9 cellular contexts compared by ENCODE assay signal in genomic region chr14:59632381-59632780, GRCh38. TPM values are rescaled to one million over a fixed set of nuclear protein-coding genes. Genes with fewer than 3 reads are reported as not detected.
DNase-seq lines count a peak whose midpoint lies in the region; ATAC-seq and TF ChIP-seq lines count a peak whose summit lies in the region.
"Had no signal": no experiment of that assay in that cellular context is flagged by ENCODE, and none has a peak within 500 bp of the region (broad histone marks: within the 10 kb centered on the region; RNA-seq: fewer than 3 reads in every experiment).

No MANE protein-coding gene starts in this region.

- H4K20me1 ChIP-seq in Loucy (ENCODE audit: insufficient read depth, low read length, poor library complexity, severe bottlenecking) = no peaks in the 10 kb centered on the region

- H3K4me1 ChIP-seq in Loucy (ENCODE audit: insufficient read depth, low read length, poor library complexity, severe bottlenecking) = no peaks in the 10 kb centered on the region

- no peaks in the 10 kb centered on the region for H3K9me2 ChIP-seq in Loucy (replicated peaks; ENCODE audit: low read depth, low read length)

- no peaks in the 10 kb centered on the region for H3K9me3 ChIP-seq in Loucy (ENCODE audit: insufficient read depth, low read depth, low read length)

- peak; percentile 64 for TF ChIP-seq CTCF in Loucy (conservative IDR thresholded peaks at IDR 0.05; ENCODE audit: low read length)

- H2AFZ ChIP-seq in Loucy (ENCODE audit: low read length) = no peak overlapping the region

- peak; percentile 38 for DNase-seq in stimulated activated CD4-positive, alpha-beta T cell treated with anti-CD3 and anti-CD28 coated beads, Interleukin-15, amount 100 ng/mL, for 24 hours
- DNase-seq in stimulated activated CD4-positive, alpha-beta T cell treated with anti-CD3 and anti-CD28 coated beads, Interleukin-12 subunit alpha, Interleukin-12 subunit beta, amount 100 ng/mL, for 4 hours = no peak
- peak; percentile 19 for DNase-seq in UCSD-AML1 (lab: John Stamatoyannopoulos, UW; ENCODE audit: unreplicated experiment)
- DNase-seq in left lobe of liver (ENCODE audit: low spot score) = no peak
- no peak for DNase-seq in NCI-H524 treated with DMSO at 0.1 percent for 48 hours (lab: John Stamatoyannopoulos, UW)
- DNase-seq in inferior parietal cortex (ENCODE audit: extremely low spot score) = no peak

- no peaks in the 10 kb centered on the region for H3K36me3 ChIP-seq in Loucy (ENCODE audit: insufficient read depth, low read length)

- ATAC-seq in left lobe of liver (peak; percentile 87), HG03571 (IDR thresholded peaks at IDR 0.05; ENCODE audit: unreplicated experiment) (no peak)

- H3K9ac ChIP-seq in Loucy (ENCODE audit: low read depth, low read length, poor library complexity, severe bottlenecking) = no peak overlapping the region

- H3K4me3 ChIP-seq in Loucy (ENCODE audit: low read length, poor library complexity, severe bottlenecking) = no peak overlapping the region

- H3K79me2 ChIP-seq in Loucy (ENCODE audit: insufficient read depth, low read length) = no peaks in the 10 kb centered on the region

- H3K27me3 ChIP-seq in Loucy (ENCODE audit: insufficient read depth, low read length, poor library complexity, severe bottlenecking) = no peaks in the 10 kb centered on the region

- H3F3A ChIP-seq in Loucy (ENCODE audit: low read depth) = no peaks in the 10 kb centered on the region

- no peak overlapping the region for H3K4me2 ChIP-seq in Loucy (ENCODE audit: low read depth, low read length, poor library complexity, severe bottlenecking)

RNA-seq across cellular contexts. Expression of gene CCDC175, which starts 55.8 kb away (rescaled TPM):
- total RNA-seq in left lobe of liver = not detected
- total RNA-seq: activated naive CD4-positive, alpha-beta T cell treated with anti-CD3 and anti-CD28 coated beads, Interleukin-2, amount 50 U/mL, for 72 hours had no signal

Comparison
In these comparisons a context has a peak if more than half of its experiments do, and no peak if none do; other contexts are left out.
1. DNase-seq: peak in stimulated activated CD4-positive, alpha-beta T cell treated with anti-CD3 and anti-CD28 coated beads, Interleukin-15, amount 100 ng/mL, for 24 hours (single experiment) and UCSD-AML1 (single experiment); none in stimulated activated CD4-positive, alpha-beta T cell treated with anti-CD3 and anti-CD28 coated beads, Interleukin-12 subunit alpha, Interleukin-12 subunit beta, amount 100 ng/mL, for 4 hours (single experiment), left lobe of liver (single experiment), NCI-H524 treated with DMSO at 0.1 percent for 48 hours (single experiment) and inferior parietal cortex (single experiment).